11 cellular contexts compared by ENCODE assay signal in the genomic region with DNA sequence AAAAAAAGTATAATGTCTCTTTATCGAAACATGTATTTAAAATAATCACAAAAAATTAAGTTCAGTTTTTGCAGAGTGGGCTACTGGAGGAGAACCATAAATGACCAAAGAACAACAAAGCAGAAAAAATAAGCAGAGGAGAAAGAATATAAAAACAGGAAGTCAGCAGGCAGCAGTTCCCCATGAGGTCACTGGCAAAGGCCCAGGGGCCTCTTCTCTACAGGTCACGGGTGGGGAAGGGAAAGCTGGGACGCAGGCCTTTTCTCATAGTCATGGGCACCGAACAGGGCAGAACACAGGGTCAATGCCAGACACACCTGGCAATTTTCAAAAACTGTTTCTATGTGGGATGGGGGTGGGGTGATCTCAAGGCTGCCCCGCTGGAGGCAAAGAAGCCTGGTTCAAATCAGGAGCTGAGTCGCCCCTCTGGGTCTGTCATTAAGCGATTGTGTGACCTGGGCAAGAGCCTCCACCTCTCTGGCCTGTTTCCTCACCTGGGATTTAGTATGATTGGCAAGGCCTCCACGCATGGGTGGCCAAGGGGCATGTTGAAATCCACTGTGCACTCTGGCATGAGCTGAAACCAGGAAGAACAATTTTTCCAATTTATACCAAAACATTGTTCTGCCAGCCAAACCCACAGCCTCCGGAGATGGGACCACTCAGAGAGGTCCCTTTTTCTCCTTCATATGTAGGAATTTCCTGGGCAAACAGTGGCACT. TPM values are rescaled to one million over a fixed set of nuclear protein-coding genes. Genes with fewer than 3 reads are reported as not detected.
A peak's percentile ranks its signal among the peaks of the same experiment; 100 is the strongest.
DNase-seq lines count a peak whose midpoint lies in the region; ATAC-seq and TF ChIP-seq lines count a peak whose summit lies in the region.
"Had no signal": no experiment of that assay in that cellular context is flagged by ENCODE, and none has a peak within 500 bp of the region (broad histone marks: within the 10 kb centered on the region; RNA-seq: fewer than 3 reads in every experiment).

No MANE protein-coding gene starts in this region.

- H3K4me1 ChIP-seq in psoas muscle, result peaks cover 6% of the 10 kb centered on the region

- no peak overlapping the region for H3K4me3 ChIP-seq in psoas muscle

- ATAC-seq in psoas muscle, result no peak
- ATAC-seq in HG03159 (IDR thresholded peaks at IDR 0.05; ENCODE audit: unreplicated experiment), result no peak

- no peak overlapping the region for H3K27ac Mint-ChIP-seq in activated T-helper 1 cell treated with anti-CD3 and anti-CD28 coated beads, Interleukin-12 subunit alpha, Interleukin-12 subunit beta, Interleukin-2, Interleukin-4 antibody, amounts not matched to agents 30 ng/mL and 10 ng/mL and 1 ng/mL, durations not matched to agents 14 hours and 24 hours and 36 hours
- H3K27ac Mint-ChIP-seq: CD4-positive, CD25-positive, alpha-beta regulatory T cell had no signal

- 67 to 75% (median 73%) methylated on average over 9 of the region's 9 CpGs for WGBS in psoas muscle, 3 donors

- no peak overlapping the region for H3K27ac ChIP-seq in psoas muscle

- no peaks in the 10 kb centered on the region for H3K9me3 Mint-ChIP-seq in activated T-helper 1 cell treated with anti-CD3 and anti-CD28 coated beads, Interleukin-12 subunit alpha, Interleukin-12 subunit beta, Interleukin-2, Interleukin-4 antibody, amounts not matched to agents 30 ng/mL and 10 ng/mL and 1 ng/mL, durations not matched to agents 14 hours and 24 hours and 36 hours
- H3K9me3 Mint-ChIP-seq: CD4-positive, CD25-positive, alpha-beta regulatory T cell had no signal

- intact Hi-C loops in head of caudate nucleus (cut with DNase I), result no loop called here
- intact Hi-C loops in psoas muscle (cut with DNase I), result loop anchor here in 1 of 2 donors (5.0 kb wide), 1 partner anchor 35 kb away; no protein-coding TSS in a partner anchor
- intact Hi-C loops in activated T-helper 1 cell treated with anti-CD3 and anti-CD28 coated beads, Interleukin-12 subunit alpha, Interleukin-12 subunit beta, Interleukin-2, Interleukin-4 antibody, amounts not matched to agents 30 ng/mL and 10 ng/mL and 1 ng/mL, durations not matched to agents 14 hours and 24 hours and 36 hours (cut with micrococcal nuclease), result no loop called here

- no peaks in the 10 kb centered on the region for H3K9me3 ChIP-seq in psoas muscle

- no peaks in the 10 kb centered on the region for H3K27me3 ChIP-seq in psoas muscle (ENCODE audit: insufficient read depth in 3 of 3, low read length in 2 of 3)

- no peaks in the 10 kb centered on the region for H3K4me1 Mint-ChIP-seq in activated T-helper 1 cell treated with anti-CD3 and anti-CD28 coated beads, Interleukin-12 subunit alpha, Interleukin-12 subunit beta, Interleukin-2, Interleukin-4 antibody, amounts not matched to agents 30 ng/mL and 10 ng/mL and 1 ng/mL, durations not matched to agents 14 hours and 24 hours and 36 hours (ENCODE audit: low read depth)

- H3K36me3 ChIP-seq in psoas muscle (ENCODE audit: insufficient read depth in 1 of 2, low read depth in 1 of 2), result no peaks in the 10 kb centered on the region

- DNase-seq in Caki2 (ENCODE audit: low read depth) (peak; percentile 47), SKM-1 treated with dmso at 0.1 percent for 144 hours (lab: John Stamatoyannopoulos, UW; ENCODE audit: unreplicated experiment) (peak; percentile 77), head of caudate nucleus (peak in 24 of 42 donors; percentile 13 to 66 (median 41)), psoas muscle (peak; percentile 44 to 64)
- no peak for DNase-seq in activated T-helper 1 cell treated with anti-CD3 and anti-CD28 coated beads, Interleukin-12 subunit alpha, Interleukin-12 subunit beta, Interleukin-2, Interleukin-4 antibody, amounts not matched to agents 30 ng/mL and 10 ng/mL and 1 ng/mL, durations not matched to agents 14 hours and 24 hours and 36 hours (ENCODE audit: low spot score)
- no peak for DNase-seq in activated CD8-positive, alpha-beta memory T cell treated with anti-CD3 and anti-CD28 coated beads for 24 hours
- DNase-seq in activated naive CD4-positive, alpha-beta T cell (lab: John Stamatoyannopoulos, UW), result no peak
- DNase-seq: activated CD4-positive, alpha-beta T cell treated with anti-CD3 and anti-CD28 coated beads for 1 hour; CD4-positive, CD25-positive, alpha-beta regulatory T cell; NCI-H1105 treated with DMSO at 0.1 percent for 48 hours had no signal

- H3K36me3 Mint-ChIP-seq in activated T-helper 1 cell treated with anti-CD3 and anti-CD28 coated beads, Interleukin-12 subunit alpha, Interleukin-12 subunit beta, Interleukin-2, Interleukin-4 antibody, amounts not matched to agents 30 ng/mL and 10 ng/mL and 1 ng/mL, durations not matched to agents 14 hours and 24 hours and 36 hours (ENCODE audit: low read depth), result no peaks in the 10 kb centered on the region
- H3K36me3 Mint-ChIP-seq: CD4-positive, CD25-positive, alpha-beta regulatory T cell had no signal

- peaks cover 8% of the 10 kb centered on the region for H3K27me3 Mint-ChIP-seq in activated T-helper 1 cell treated with anti-CD3 and anti-CD28 coated beads, Interleukin-12 subunit alpha, Interleukin-12 subunit beta, Interleukin-2, Interleukin-4 antibody, amounts not matched to agents 30 ng/mL and 10 ng/mL and 1 ng/mL, durations not matched to agents 14 hours and 24 hours and 36 hours (ENCODE audit: insufficient read depth)

- TF ChIP-seq CTCF in psoas muscle (IDR thresholded peaks at IDR 0.05), result no peak

- in situ Hi-C loops in Caki2 (cut with HindIII; ENCODE audit: low pct_unique_long_range_greater_than_20kb, low sequenced_read_pairs), result no loop called here

- H3K4me3 Mint-ChIP-seq in activated T-helper 1 cell treated with anti-CD3 and anti-CD28 coated beads, Interleukin-12 subunit alpha, Interleukin-12 subunit beta, Interleukin-2, Interleukin-4 antibody, amounts not matched to agents 30 ng/mL and 10 ng/mL and 1 ng/mL, durations not matched to agents 14 hours and 24 hours and 36 hours, result no peak overlapping the region
- H3K4me3 Mint-ChIP-seq: CD4-positive, CD25-positive, alpha-beta regulatory T cell had no signal

RNA-seq across cellular contexts. Expression of a gene that starts 43.8 kb away (rescaled TPM):
- total RNA-seq in Caki2 (2014; rRNA removed; shearing (Covaris generic); ENCODE audit: low replicate concordance), result 8.0 and 16.2 TPM in 2 replicates
- 100 to 1,000 TPM; 138 to 426 (median 194) TPM for total RNA-seq in psoas muscle
- 10 to 100 TPM; 17.0 to 95.3 (median 74.5) TPM for polyA plus RNA-seq in psoas muscle
- total RNA-seq in activated T-helper 1 cell treated with anti-CD3 and anti-CD28 coated beads, Interleukin-12 subunit alpha, Interleukin-12 subunit beta, Interleukin-2, Interleukin-4 antibody, amounts not matched to agents 30 ng/mL and 10 ng/mL and 1 ng/mL, durations not matched to agents 14 hours and 24 hours and 36 hours, result 0.57 and 1.2 TPM in 2 replicates
- total RNA-seq: CD4-positive, CD25-positive, alpha-beta regulatory T cell had no signal

RNA-seq across cellular contexts. Expression of a gene that starts 46.8 kb away (rescaled TPM):
- total RNA-seq in Caki2 (2014; rRNA removed; shearing (Covaris generic); ENCODE audit: low replicate concordance), result 35.4 and 41.0 TPM in 2 replicates
- 10 to 100 TPM in 2 of 4 donors, 1 to 10 TPM in 2; 6.4 to 18.9 (median 9.5) TPM for total RNA-seq in psoas muscle
- polyA plus RNA-seq in psoas muscle, result 1 to 10 TPM; 2.9 to 5.2 (median 4.3) TPM
- 0.44 TPM in 1 of 2 replicates, not detected in the other for total RNA-seq in activated T-helper 1 cell treated with anti-CD3 and anti-CD28 coated beads, Interleukin-12 subunit alpha, Interleukin-12 subunit beta, Interleukin-2, Interleukin-4 antibody, amounts not matched to agents 30 ng/mL and 10 ng/mL and 1 ng/mL, durations not matched to agents 14 hours and 24 hours and 36 hours
- total RNA-seq: CD4-positive, CD25-positive, alpha-beta regulatory T cell had no signal
- polyA plus RNA-seq: CD4-positive, CD25-positive, alpha-beta regulatory T cell had no signal

Comparison
In these comparisons a context has a peak if more than half of its experiments do, and no peak if none do; other contexts are left out.
1. DNase-seq: peak in Caki2 (single experiment), SKM-1 treated with dmso at 0.1 percent for 144 hours (single experiment), head of caudate nucleus (24 of 42) and psoas muscle (2 of 2); none in activated T-helper 1 cell treated with anti-CD3 and anti-CD28 coated beads, Interleukin-12 subunit alpha, Interleukin-12 subunit beta, Interleukin-2, Interleukin-4 antibody, amounts not matched to agents 30 ng/mL and 10 ng/mL and 1 ng/mL, durations not matched to agents 14 hours and 24 hours and 36 hours (single experiment), activated CD8-positive, alpha-beta memory T cell treated with anti-CD3 and anti-CD28 coated beads for 24 hours (single experiment) and activated naive CD4-positive, alpha-beta T cell (0 of 4).